In genomic region chr9:134825025-134825424, GRCh38 we compare ENCODE assay signal across 1 cellular context.
TF ChIP-seq lines count a peak whose summit lies in the region.

No MANE protein-coding gene starts in this region.

TF ChIP-seq in GM23338, 12 proteins besides CTCF, POLR2A, EP300 and RAD21 (continued from another document):
- TF ChIP-seq JUNB (IDR thresholded peaks at IDR 0.05; ENCODE audit: unreplicated experiment) (no peak), NANOG (IDR thresholded peaks at IDR 0.05; ENCODE audit: borderline replicate concordance) (no peak), POLR2AphosphoS5 (IDR thresholded peaks at IDR 0.05; ENCODE audit: low read depth) (no peak), CREB1 (CRISPR knock-in tag; IDR thresholded peaks at IDR 0.05; ENCODE audit: low read depth) (no peak), EZH2 (IDR thresholded peaks at IDR 0.05; ENCODE audit: low read depth, unreplicated experiment) (no peak), ZNF331 (CRISPR knock-in tag; IDR thresholded peaks at IDR 0.05; ENCODE audit: low read depth) (no peak)
